Comparison of ENCODE assay signal across 27 cellular contexts in the genomic region with DNA sequence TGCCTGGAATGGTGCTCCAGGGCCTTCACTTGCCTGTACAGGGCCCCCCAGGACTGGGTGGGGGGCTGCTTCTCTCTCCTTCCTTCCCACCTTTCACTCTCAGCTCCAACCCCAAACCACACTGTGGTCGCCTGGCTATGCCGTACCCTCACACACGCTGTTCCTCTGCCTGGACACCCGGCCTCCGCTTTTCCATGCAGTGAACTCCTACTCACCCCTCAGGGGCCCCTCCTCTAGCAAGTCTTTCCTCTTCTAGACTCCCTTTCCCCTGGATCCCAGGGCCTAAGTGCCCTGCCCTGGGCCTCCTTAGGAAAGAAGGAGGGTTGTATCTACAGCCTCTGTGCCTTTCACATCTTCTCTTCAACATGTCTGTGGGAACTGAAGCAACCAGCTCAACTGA. TPM values are rescaled to one million over a fixed set of nuclear protein-coding genes. Genes with fewer than 3 reads are reported as not detected.
DNase-seq lines count a peak whose midpoint lies in the region; ATAC-seq and TF ChIP-seq lines count a peak whose summit lies in the region.
"Had no signal": no experiment of that assay in that cellular context is flagged by ENCODE, and none has a peak within 500 bp of the region (broad histone marks: within the 10 kb centered on the region; RNA-seq: fewer than 3 reads in every experiment).

No MANE protein-coding gene starts in this region.

- no peaks in the 10 kb centered on the region for H3K36me3 ChIP-seq in mesenchymal stem cell (ENCODE audit: control insufficient read depth in 1 of 2, insufficient read depth in 2 of 2, low read depth in 1 of 2, low read length in 2 of 2)
- H3K36me3 ChIP-seq in trophoblast cell (ENCODE audit: control insufficient read depth in 1 of 2, insufficient read depth in 2 of 2, low read length in 2 of 2): no peaks in the 10 kb centered on the region
- H3K36me3 ChIP-seq: spleen, upper lobe of left lung had no signal

- H3K27ac Mint-ChIP-seq in activated CD4-positive, alpha-beta memory T cell treated with anti-CD3 and anti-CD28 coated beads, Interleukin-2, amount 10 ng/mL, durations not matched to agents 7 days and 5 days: peak overlapping the region; percentile 9
- H3K27ac Mint-ChIP-seq in activated CD4-positive, alpha-beta memory T cell treated with anti-CD3 and anti-CD28 coated beads for 36 hours: no peak overlapping the region
- peak overlapping the region; percentile 63 for H3K27ac Mint-ChIP-seq in Calu3 (ENCODE audit: unreplicated experiment)
- peak overlapping the region; percentile 20 for H3K27ac Mint-ChIP-seq in activated naive CD8-positive, alpha-beta T cell treated with anti-CD3 and anti-CD28 coated beads, Interleukin-2, amount 50 U/mL, for 24 hours
- peak overlapping the region; percentile 93 for H3K27ac Mint-ChIP-seq in stimulated activated effector memory CD8-positive, alpha-beta T cell treated with anti-CD3 and anti-CD28 coated beads, Interleukin-12 subunit alpha, Interleukin-12 subunit beta, amount 100 ng/mL, for 72 hours
- H3K27ac Mint-ChIP-seq: activated naive CD4-positive, alpha-beta T cell treated with anti-CD3 and anti-CD28 coated beads, Interleukin-2, amount 50 U/mL, for 24 hours; endodermal cell; H9 had no signal

- H3K27me3 ChIP-seq in mesenchymal stem cell (ENCODE audit: control insufficient read depth in 1 of 2, insufficient read depth in 1 of 2, low read length in 2 of 2) (peaks cover 0 to 55% of the 10 kb centered on the region in 2 experiments), trophoblast cell (ENCODE audit: insufficient read depth, low read length) (no peaks in the 10 kb centered on the region)
- H3K27me3 ChIP-seq: upper lobe of left lung had no signal

- H3K18ac ChIP-seq in mesenchymal stem cell (ENCODE audit: low read depth in 1 of 2, low read length in 2 of 2) (no peak overlapping the region), trophoblast cell (ENCODE audit: low read length) (no peak overlapping the region)

- H3K9me3 ChIP-seq in mesenchymal stem cell (ENCODE audit: control insufficient read depth, low read length) (no peaks in the 10 kb centered on the region), trophoblast cell (ENCODE audit: insufficient read depth, low read depth, low read length) (peaks cover 1% of the 10 kb centered on the region)
- H3K9me3 ChIP-seq: spleen, upper lobe of left lung had no signal

- no peak overlapping the region for H3K4ac ChIP-seq in mesenchymal stem cell (ENCODE audit: low read depth in 1 of 2, low read length in 2 of 2)
- no peak overlapping the region for H3K4ac ChIP-seq in trophoblast cell (ENCODE audit: low read depth, low read length)

- H3K4me3 Mint-ChIP-seq in activated CD4-positive, alpha-beta memory T cell treated with anti-CD3 and anti-CD28 coated beads, Interleukin-2, amount 10 ng/mL, durations not matched to agents 7 days and 5 days: no peak overlapping the region
- H3K4me3 Mint-ChIP-seq in activated CD4-positive, alpha-beta memory T cell treated with anti-CD3 and anti-CD28 coated beads for 36 hours: no peak overlapping the region
- H3K4me3 Mint-ChIP-seq in Calu3 (ENCODE audit: low read depth, unreplicated experiment): peak overlapping the region; percentile 1
- H3K4me3 Mint-ChIP-seq in activated naive CD8-positive, alpha-beta T cell treated with anti-CD3 and anti-CD28 coated beads, Interleukin-2, amount 50 U/mL, for 24 hours: no peak overlapping the region
- H3K4me3 Mint-ChIP-seq in stimulated activated effector memory CD8-positive, alpha-beta T cell treated with anti-CD3 and anti-CD28 coated beads, Interleukin-12 subunit alpha, Interleukin-12 subunit beta, amount 100 ng/mL, for 72 hours: peak overlapping the region; percentile 57
- H3K4me3 Mint-ChIP-seq: activated naive CD4-positive, alpha-beta T cell treated with anti-CD3 and anti-CD28 coated beads, Interleukin-2, amount 50 U/mL, for 24 hours; activated T-cell treated with anti-CD3 and anti-CD28 coated beads, Interleukin-2, amount 50 U/mL, for 4 hours; endodermal cell; H9 had no signal

- H3K27ac ChIP-seq in mesenchymal stem cell (ENCODE audit: low read length, poor library complexity, severe bottlenecking): no peak overlapping the region
- H3K27ac ChIP-seq in trophoblast cell (ENCODE audit: low read depth, low read length): no peak overlapping the region
- H3K27ac ChIP-seq: HL-60, upper lobe of left lung had no signal

- no peak for ATAC-seq in activated naive CD8-positive, alpha-beta T cell treated with anti-CD3 and anti-CD28 coated beads, Interleukin-2, amount 50 U/mL, for 24 hours
- ATAC-seq in stimulated activated effector memory CD8-positive, alpha-beta T cell treated with anti-CD3 and anti-CD28 coated beads, Interleukin-12 subunit alpha, Interleukin-12 subunit beta, amount 100 ng/mL, for 72 hours: no peak
- ATAC-seq in left colon: no peak
- ATAC-seq: activated T-cell treated with anti-CD3 and anti-CD28 coated beads, Interleukin-2, amount 50 U/mL, for 4 hours; PC-3 had no signal

- H3K9ac ChIP-seq in mesenchymal stem cell (ENCODE audit: low read length) (no peak overlapping the region), trophoblast cell (ENCODE audit: low read length) (no peak overlapping the region)

- H3K4me2 ChIP-seq in mesenchymal stem cell (ENCODE audit: low read length, poor library complexity, severe bottlenecking): no peak overlapping the region
- no peak overlapping the region for H3K4me2 ChIP-seq in trophoblast cell (ENCODE audit: low read length)

- H2BK12ac ChIP-seq in mesenchymal stem cell (ENCODE audit: low read length in 2 of 2) (no peak overlapping the region), trophoblast cell (ENCODE audit: low read length) (no peak overlapping the region)

- CTCF ChIA-PET in activated CD4-positive, alpha-beta memory T cell treated with anti-CD3 and anti-CD28 coated beads, Interleukin-2, amount 10 ng/mL, durations not matched to agents 7 days and 5 days (lab: Charles Lee): no interaction called here
- CTCF ChIA-PET in activated CD4-positive, alpha-beta memory T cell treated with anti-CD3 and anti-CD28 coated beads for 36 hours (lab: Charles Lee): no interaction called here
- CTCF ChIA-PET in Calu3 (lab: Charles Lee): no interaction called here

- H3K36me3 Mint-ChIP-seq in activated CD4-positive, alpha-beta memory T cell treated with anti-CD3 and anti-CD28 coated beads, Interleukin-2, amount 10 ng/mL, durations not matched to agents 7 days and 5 days (ENCODE audit: low read depth): no peaks in the 10 kb centered on the region
- no peaks in the 10 kb centered on the region for H3K36me3 Mint-ChIP-seq in activated CD4-positive, alpha-beta memory T cell treated with anti-CD3 and anti-CD28 coated beads for 36 hours
- peaks cover 4% of the 10 kb centered on the region for H3K36me3 Mint-ChIP-seq in Calu3 (ENCODE audit: insufficient read depth, unreplicated experiment)
- H3K36me3 Mint-ChIP-seq in activated naive CD8-positive, alpha-beta T cell treated with anti-CD3 and anti-CD28 coated beads, Interleukin-2, amount 50 U/mL, for 24 hours (ENCODE audit: low read depth): no peaks in the 10 kb centered on the region
- H3K36me3 Mint-ChIP-seq in stimulated activated effector memory CD8-positive, alpha-beta T cell treated with anti-CD3 and anti-CD28 coated beads, Interleukin-12 subunit alpha, Interleukin-12 subunit beta, amount 100 ng/mL, for 72 hours: no peaks in the 10 kb centered on the region
- H3K36me3 Mint-ChIP-seq: activated naive CD4-positive, alpha-beta T cell treated with anti-CD3 and anti-CD28 coated beads, Interleukin-2, amount 50 U/mL, for 24 hours had no signal

- H2AK5ac ChIP-seq in mesenchymal stem cell (ENCODE audit: low read length, severe bottlenecking): no peak overlapping the region
- H2AK5ac ChIP-seq in trophoblast cell (ENCODE audit: low read length): no peak overlapping the region

- peaks cover 4% of the 10 kb centered on the region for H3K27me3 Mint-ChIP-seq in activated CD4-positive, alpha-beta memory T cell treated with anti-CD3 and anti-CD28 coated beads, Interleukin-2, amount 10 ng/mL, durations not matched to agents 7 days and 5 days
- no peaks in the 10 kb centered on the region for H3K27me3 Mint-ChIP-seq in activated CD4-positive, alpha-beta memory T cell treated with anti-CD3 and anti-CD28 coated beads for 36 hours
- peaks cover 4% of the 10 kb centered on the region for H3K27me3 Mint-ChIP-seq in Calu3 (ENCODE audit: unreplicated experiment)
- H3K27me3 Mint-ChIP-seq in activated naive CD8-positive, alpha-beta T cell treated with anti-CD3 and anti-CD28 coated beads, Interleukin-2, amount 50 U/mL, for 24 hours: no peaks in the 10 kb centered on the region

- H2BK5ac ChIP-seq in mesenchymal stem cell (ENCODE audit: low read depth, low read length, poor library complexity, severe bottlenecking): no peak overlapping the region
- H2BK5ac ChIP-seq in trophoblast cell (ENCODE audit: low read depth, low read length, poor library complexity): no peak overlapping the region

- H3K4me1 ChIP-seq in mesenchymal stem cell (ENCODE audit: control insufficient read depth, insufficient read depth, low read depth, low read length) (no peaks in the 10 kb centered on the region), trophoblast cell (ENCODE audit: control insufficient read depth in 1 of 2, insufficient read depth in 2 of 2, low read length in 2 of 2) (no peaks in the 10 kb centered on the region)

- H4K8ac ChIP-seq in mesenchymal stem cell (ENCODE audit: low read length): no peak overlapping the region
- no peak overlapping the region for H4K8ac ChIP-seq in trophoblast cell (ENCODE audit: low read depth, low read length)

- intact Hi-C loops in activated CD4-positive, alpha-beta memory T cell treated with anti-CD3 and anti-CD28 coated beads for 36 hours (cut with micrococcal nuclease): no loop called here
- intact Hi-C loops in Calu3 (cut with micrococcal nuclease; ENCODE audit: unreplicated experiment): no loop called here
- intact Hi-C loops in left colon (cut with DNase I, micrococcal nuclease): no loop called here

- H4K91ac ChIP-seq in mesenchymal stem cell (ENCODE audit: low read length) (no peak overlapping the region), trophoblast cell (ENCODE audit: low read depth, low read length) (no peak overlapping the region)

- H3K79me1 ChIP-seq in mesenchymal stem cell (replicated peaks; ENCODE audit: low read length, poor library complexity, severe bottlenecking) (no peaks in the 10 kb centered on the region), trophoblast cell (ENCODE audit: low read length) (no peaks in the 10 kb centered on the region)

- H3K23ac ChIP-seq in mesenchymal stem cell (ENCODE audit: low read length in 2 of 2) (no peak overlapping the region), trophoblast cell (ENCODE audit: low read length) (no peak overlapping the region)

- no peak overlapping the region for H2BK15ac ChIP-seq in mesenchymal stem cell (ENCODE audit: low read depth, poor library complexity, severe bottlenecking)

- no peak for TF ChIP-seq CTCF in Calu3 (IDR thresholded peaks at IDR 0.05; ENCODE audit: unreplicated experiment)

- peaks cover 14% of the 10 kb centered on the region for H3K4me1 Mint-ChIP-seq in activated CD4-positive, alpha-beta memory T cell treated with anti-CD3 and anti-CD28 coated beads, Interleukin-2, amount 10 ng/mL, durations not matched to agents 7 days and 5 days
- H3K4me1 Mint-ChIP-seq in activated CD4-positive, alpha-beta memory T cell treated with anti-CD3 and anti-CD28 coated beads for 36 hours (ENCODE audit: low read depth): peaks cover 6% of the 10 kb centered on the region
- peaks cover 22% of the 10 kb centered on the region for H3K4me1 Mint-ChIP-seq in Calu3 (ENCODE audit: low read depth, unreplicated experiment)
- H3K4me1 Mint-ChIP-seq in activated naive CD8-positive, alpha-beta T cell treated with anti-CD3 and anti-CD28 coated beads, Interleukin-2, amount 50 U/mL, for 24 hours: peaks cover 6% of the 10 kb centered on the region
- peaks cover 45% of the 10 kb centered on the region for H3K4me1 Mint-ChIP-seq in stimulated activated effector memory CD8-positive, alpha-beta T cell treated with anti-CD3 and anti-CD28 coated beads, Interleukin-12 subunit alpha, Interleukin-12 subunit beta, amount 100 ng/mL, for 72 hours
- H3K4me1 Mint-ChIP-seq: endodermal cell had no signal

- H3K4me3 ChIP-seq in mesenchymal stem cell (ENCODE audit: insufficient read depth in 1 of 2, low read depth in 1 of 2, low read length in 2 of 2): no peak overlapping the region
- H3K4me3 ChIP-seq in trophoblast cell (ENCODE audit: low read depth, low read length): no peak overlapping the region
- H3K4me3 ChIP-seq: upper lobe of left lung had no signal

- POLR2A ChIA-PET in activated CD4-positive, alpha-beta memory T cell treated with anti-CD3 and anti-CD28 coated beads, Interleukin-2, amount 10 ng/mL, durations not matched to agents 7 days and 5 days (lab: Charles Lee): no interaction called here
- POLR2A ChIA-PET in activated CD4-positive, alpha-beta memory T cell treated with anti-CD3 and anti-CD28 coated beads for 36 hours (lab: Charles Lee): no interaction called here

- H2BK120ac ChIP-seq in mesenchymal stem cell (ENCODE audit: low read depth, low read length) (no peak overlapping the region), trophoblast cell (ENCODE audit: insufficient read depth, low read length, poor library complexity) (no peak overlapping the region)

- H2AFZ ChIP-seq in mesenchymal stem cell (ENCODE audit: low read depth, low read length) (no peak overlapping the region), trophoblast cell (ENCODE audit: insufficient read depth, low read length, poor library complexity) (no peak overlapping the region)

- no peaks in the 10 kb centered on the region for H3K79me2 ChIP-seq in trophoblast cell (ENCODE audit: control insufficient read depth, insufficient read depth, low read length, poor library complexity)

- 89% methylated on average over 5 of the region's 5 CpGs for WGBS in mesenchymal stem cell
- WGBS in trophoblast cell (ENCODE audit: extremely low coverage, insufficient coverage, insufficient read length): no CpG with 5 or more reads among the region's 5 CpGs

- H4K12ac ChIP-seq in trophoblast cell (ENCODE audit: low read depth, low read length): no peak overlapping the region

- H3K9me3 Mint-ChIP-seq in activated CD4-positive, alpha-beta memory T cell treated with anti-CD3 and anti-CD28 coated beads, Interleukin-2, amount 10 ng/mL, durations not matched to agents 7 days and 5 days: no peaks in the 10 kb centered on the region
- no peaks in the 10 kb centered on the region for H3K9me3 Mint-ChIP-seq in activated CD4-positive, alpha-beta memory T cell treated with anti-CD3 and anti-CD28 coated beads for 36 hours
- H3K9me3 Mint-ChIP-seq in Calu3 (ENCODE audit: low read depth, unreplicated experiment): no peaks in the 10 kb centered on the region
- no peaks in the 10 kb centered on the region for H3K9me3 Mint-ChIP-seq in activated naive CD8-positive, alpha-beta T cell treated with anti-CD3 and anti-CD28 coated beads, Interleukin-2, amount 50 U/mL, for 24 hours
- H3K9me3 Mint-ChIP-seq in stimulated activated effector memory CD8-positive, alpha-beta T cell treated with anti-CD3 and anti-CD28 coated beads, Interleukin-12 subunit alpha, Interleukin-12 subunit beta, amount 100 ng/mL, for 72 hours: no peaks in the 10 kb centered on the region
- H3K9me3 Mint-ChIP-seq: activated naive CD4-positive, alpha-beta T cell treated with anti-CD3 and anti-CD28 coated beads, Interleukin-2, amount 50 U/mL, for 24 hours; activated T-cell treated with anti-CD3 and anti-CD28 coated beads, Interleukin-2, amount 50 U/mL, for 4 hours; endodermal cell; H9 had no signal

- H3K14ac ChIP-seq in mesenchymal stem cell (ENCODE audit: low read length in 2 of 2): no peak overlapping the region
- H3K14ac ChIP-seq in trophoblast cell (ENCODE audit: low read length): no peak overlapping the region

- TSS peak; percentile 89 for BruUV-seq in Calu3 (replicated peaks; lab: Mats Ljungman, UMichigan)

- DNase-seq in activated CD4-positive, alpha-beta memory T cell treated with anti-CD3 and anti-CD28 coated beads, Interleukin-2, amount 10 ng/mL, durations not matched to agents 7 days and 5 days: no peak
- no peak for DNase-seq in activated CD4-positive, alpha-beta memory T cell treated with anti-CD3 and anti-CD28 coated beads for 36 hours
- DNase-seq in Calu3 (no peak), mesenchymal stem cell (no peak), left colon (no peak), trophoblast cell (no peak)
- no peak for DNase-seq in activated naive CD8-positive, alpha-beta T cell treated with anti-CD3 and anti-CD28 coated beads, Interleukin-2, amount 50 U/mL, for 24 hours
- no peak for DNase-seq in stimulated activated effector memory CD8-positive, alpha-beta T cell treated with anti-CD3 and anti-CD28 coated beads, Interleukin-12 subunit alpha, Interleukin-12 subunit beta, amount 100 ng/mL, for 72 hours (ENCODE audit: low spot score in 2 of 2)
- DNase-seq: activated T-cell treated with anti-CD3 and anti-CD28 coated beads, Interleukin-2, amount 50 U/mL, for 4 hours; C1 segment of cervical spinal cord; endodermal cell; H9; kidney glomerular epithelial cell; NCI-H1417; NCI-H2081 treated with DMSO at 0.1 percent for 48 hours; NCI-H446; PC-3; retina; SHP77 treated with DMSO at 0.1 percent for 48 hours; spleen; stimulated activated CD4-positive, alpha-beta T cell treated with anti-CD3 and anti-CD28 coated beads, Interleukin-4, amount 100 ng/mL, for 24 hours; upper lobe of left lung had no signal

RNA-seq across cellular contexts. Expression of gene DIO3, which starts 25.5 kb away (rescaled TPM):
- total RNA-seq in activated CD4-positive, alpha-beta memory T cell treated with anti-CD3 and anti-CD28 coated beads, Interleukin-2, amount 10 ng/mL, durations not matched to agents 7 days and 5 days: not detected
- not detected for total RNA-seq in activated CD4-positive, alpha-beta memory T cell treated with anti-CD3 and anti-CD28 coated beads for 36 hours
- total RNA-seq in Calu3 (2022): 1.7 and 2.3 TPM in 2 replicates
- polyA plus RNA-seq in mesenchymal stem cell (2013, experiment 1 of 2): not detected
- polyA plus RNA-seq in mesenchymal stem cell (2013, experiment 2 of 2): not detected
- 1 to 10 TPM in 1 of 2 donors, under 1 TPM in 1; 0.73 to 1.0 TPM for total RNA-seq in left colon
- polyA plus RNA-seq in trophoblast cell (2013): 106 and 119 TPM in 2 replicates
- total RNA-seq: activated T-cell treated with anti-CD3 and anti-CD28 coated beads, Interleukin-2, amount 50 U/mL, for 4 hours; H9; lung microvascular endothelial cell; osteoblast; T-helper 2 cell treated with Interferon-gamma antibody and Interleukin-4, amounts not matched to agents 100 ng/mL and 5 ng/mL, for 36 hours had no signal

Comparison
In these comparisons a context has a peak if more than half of its experiments do, and no peak if none do; other contexts are left out.
1. H3K4me3 Mint-ChIP-seq: peak in Calu3 (single experiment) and stimulated activated effector memory CD8-positive, alpha-beta T cell treated with anti-CD3 and anti-CD28 coated beads, Interleukin-12 subunit alpha, Interleukin-12 subunit beta, amount 100 ng/mL, for 72 hours (single experiment); none in activated CD4-positive, alpha-beta memory T cell treated with anti-CD3 and anti-CD28 coated beads, Interleukin-2, amount 10 ng/mL, durations not matched to agents 7 days and 5 days (single experiment), activated CD4-positive, alpha-beta memory T cell treated with anti-CD3 and anti-CD28 coated beads for 36 hours (single experiment) and activated naive CD8-positive, alpha-beta T cell treated with anti-CD3 and anti-CD28 coated beads, Interleukin-2, amount 50 U/mL, for 24 hours (single experiment).